In the genomic region with DNA sequence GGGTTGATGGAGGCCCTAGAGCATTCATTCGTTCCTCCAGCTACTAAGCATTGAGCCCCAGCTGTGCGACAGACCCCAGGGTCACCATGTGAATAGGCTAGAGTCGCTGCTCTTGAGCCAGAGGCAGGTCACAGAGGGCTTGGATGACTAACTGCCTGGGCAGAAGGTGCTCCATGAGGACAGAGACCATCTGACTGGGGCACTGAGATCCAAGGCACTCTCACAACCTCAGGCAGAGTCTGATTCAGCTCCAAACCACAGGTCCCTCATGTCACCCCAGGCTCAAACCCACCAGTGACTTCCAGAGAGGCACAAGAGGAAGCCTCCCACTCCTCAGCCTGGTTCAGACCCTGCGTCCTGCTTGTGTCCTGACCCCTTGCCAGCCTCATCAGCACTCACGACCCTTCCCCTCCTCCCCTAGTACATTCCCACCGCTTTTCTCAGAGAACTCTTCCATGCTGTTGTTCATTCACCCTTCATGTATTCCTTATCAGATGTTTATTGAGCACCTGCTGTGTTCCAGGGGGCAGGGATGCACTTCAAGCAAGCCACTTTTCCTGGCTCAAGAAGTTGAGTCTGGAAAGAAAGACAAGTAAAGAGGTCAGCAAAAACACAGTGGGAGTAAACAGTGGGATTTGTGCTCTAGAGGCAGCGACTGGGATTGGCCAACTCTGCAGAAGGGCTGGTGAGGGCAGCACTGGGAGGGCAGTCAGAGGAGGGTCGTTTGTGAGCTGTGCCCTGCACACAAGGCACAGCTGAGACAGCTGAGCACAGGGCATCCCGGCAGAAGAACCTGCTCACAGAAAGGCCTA, we compare ENCODE assay signal across 1 cellular context.
TF ChIP-seq lines count a peak whose summit lies in the region.

No MANE protein-coding gene starts in this region.

TF ChIP-seq in GM23338, 12 proteins besides CTCF, POLR2A, EP300 and RAD21 (continued from another document):
- TF ChIP-seq, protein P1, sequence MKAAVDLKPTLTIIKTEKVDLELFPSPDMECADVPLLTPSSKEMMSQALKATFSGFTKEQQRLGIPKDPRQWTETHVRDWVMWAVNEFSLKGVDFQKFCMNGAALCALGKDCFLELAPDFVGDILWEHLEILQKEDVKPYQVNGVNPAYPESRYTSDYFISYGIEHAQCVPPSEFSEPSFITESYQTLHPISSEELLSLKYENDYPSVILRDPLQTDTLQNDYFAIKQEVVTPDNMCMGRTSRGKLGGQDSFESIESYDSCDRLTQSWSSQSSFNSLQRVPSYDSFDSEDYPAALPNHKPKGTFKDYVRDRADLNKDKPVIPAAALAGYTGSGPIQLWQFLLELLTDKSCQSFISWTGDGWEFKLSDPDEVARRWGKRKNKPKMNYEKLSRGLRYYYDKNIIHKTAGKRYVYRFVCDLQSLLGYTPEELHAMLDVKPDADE (IDR thresholded peaks at IDR 0.05), result no peak
